In genomic region chr3:53238051-53238850, GRCh38 we compare ENCODE assay signal across 9 cellular contexts. TPM values are rescaled to one million over a fixed set of nuclear protein-coding genes. Genes with fewer than 3 reads are reported as not detected.
DNase-seq lines count a peak whose midpoint lies in the region; ATAC-seq, FAIRE-seq and TF ChIP-seq lines count a peak whose summit lies in the region.
"Had no signal": no experiment of that assay in that cellular context is flagged by ENCODE, and none has a peak within 500 bp of the region (broad histone marks: within the 10 kb centered on the region; RNA-seq: fewer than 3 reads in every experiment).

No MANE protein-coding gene starts in this region.

- WGBS in right cardiac atrium: 90% methylated on average over 6 of the region's 6 CpGs

- H3K36me3 ChIP-seq in ascending aorta: peaks cover 65 to 68% of the 10 kb centered on the region in 2 donors

- H3K4me1 ChIP-seq in right cardiac atrium (ENCODE audit: control insufficient read depth, insufficient read depth, low read length): peaks cover 15% of the 10 kb centered on the region
- peaks cover 9 to 18% of the 10 kb centered on the region in 2 donors for H3K4me1 ChIP-seq in ascending aorta
- H3K4me1 ChIP-seq: parathyroid adenoma had no signal

- H3K4me3 ChIP-seq in right cardiac atrium (ENCODE audit: low read length): no peak overlapping the region
- no peak overlapping the region for H3K4me3 ChIP-seq in ascending aorta

- intact Hi-C loops in right cardiac atrium (cut with DNase I): no loop called here
- intact Hi-C loops in cardiac septum (cut with DNase I): no loop called here
- intact Hi-C loops in ascending aorta (cut with DNase I): loop anchor here (2.0 kb wide), 1 partner anchor 17 kb away; no protein-coding TSS in a partner anchor

- peak; percentile 20 for FAIRE-seq in urothelium cell line (lab: Jason Lieb, UNC)

- H3K9me3 ChIP-seq in right cardiac atrium (ENCODE audit: control insufficient read depth, low read length) (no peaks in the 10 kb centered on the region), ascending aorta (no peaks in the 10 kb centered on the region)

- H3K27me3 ChIP-seq in right cardiac atrium (ENCODE audit: control insufficient read depth, insufficient read depth): no peaks in the 10 kb centered on the region
- H3K27me3 ChIP-seq in ascending aorta: no peaks in the 10 kb centered on the region

- H3K27ac ChIP-seq in right cardiac atrium (ENCODE audit: low read length) (no peak overlapping the region), ascending aorta (peak overlapping the region; percentile 56 to 73)
- H3K27ac ChIP-seq: parathyroid adenoma had no signal

- no peak for TF ChIP-seq CTCF in ascending aorta (IDR thresholded peaks at IDR 0.05)

- ATAC-seq in right cardiac atrium: peak; percentile 4 to 72
- ATAC-seq in GM18868 (IDR thresholded peaks at IDR 0.05; ENCODE audit: unreplicated experiment): no peak

- peak in 2 of 3 donors; percentile 36 to 48 for DNase-seq in right cardiac atrium
- DNase-seq in cardiac septum (ENCODE audit: low spot score): no peak
- no peak for DNase-seq in ascending aorta (ENCODE audit: low spot score in 2 of 2)
- DNase-seq in kidney glomerular epithelial cell (lab: John Stamatoyannopoulos, UW): peak; percentile 100
- peak; percentile 33 for DNase-seq in urothelium cell line (ENCODE audit: low spot score)
- no peak for DNase-seq in NCI-H146 (lab: John Stamatoyannopoulos, UW)
- no peak for DNase-seq in stimulated activated CD4-positive, alpha-beta T cell treated with anti-CD3 and anti-CD28 coated beads, Interleukin-2, amount 100 ng/mL, for 24 hours

RNA-seq across cellular contexts. Expression of gene TKT, which starts 17.6 kb away (rescaled TPM):
- total RNA-seq in right cardiac atrium (10 to 100 TPM; 40.3 to 61.8 (median 42.7) TPM), cardiac septum (34.6 TPM), ascending aorta (219 TPM)
- 37.7 TPM for polyA plus RNA-seq in right cardiac atrium

Comparison
In these comparisons a context has a peak if more than half of its experiments do, and no peak if none do; other contexts are left out.
1. DNase-seq: peak in right cardiac atrium (2 of 3), kidney glomerular epithelial cell (single experiment) and urothelium cell line (single experiment); none in cardiac septum (single experiment), ascending aorta (0 of 2), NCI-H146 (single experiment) and stimulated activated CD4-positive, alpha-beta T cell treated with anti-CD3 and anti-CD28 coated beads, Interleukin-2, amount 100 ng/mL, for 24 hours (0 of 2).